In genomic region chr3:123499316-123499715, GRCh38 we compare ENCODE assay signal across 18 cellular contexts. TPM values are rescaled to one million over a fixed set of nuclear protein-coding genes. Genes with fewer than 3 reads are reported as not detected.
DNase-seq lines count a peak whose midpoint lies in the region; ATAC-seq and TF ChIP-seq lines count a peak whose summit lies in the region.
"Had no signal": no experiment of that assay in that cellular context is flagged by ENCODE, and none has a peak within 500 bp of the region (broad histone marks: within the 10 kb centered on the region; RNA-seq: fewer than 3 reads in every experiment).

No MANE protein-coding gene starts in this region.

- H3K27me3 ChIP-seq in MG63 (no peaks in the 10 kb centered on the region), esophagus muscularis mucosa (no peaks in the 10 kb centered on the region), lower lobe of right lung (ENCODE audit: low read depth) (no peaks in the 10 kb centered on the region)
- H3K27me3 ChIP-seq: hepatocyte, right lobe of liver, suprapubic skin had no signal

- H3K4me1 ChIP-seq in esophagus muscularis mucosa (peaks cover 0 to 40% (median 35%) of the 10 kb centered on the region in 4 donors), lower lobe of right lung (no peaks in the 10 kb centered on the region)
- H3K4me1 ChIP-seq: right lobe of liver, suprapubic skin had no signal

- TF ChIP-seq CTCF in AG10803 (conservative IDR thresholded peaks at IDR 0.05; ENCODE audit: low read length) (no peak), esophagus muscularis mucosa (IDR thresholded peaks at IDR 0.05) (no peak), lower lobe of right lung (IDR thresholded peaks at IDR 0.05) (no peak)

- intact Hi-C loops in esophagus muscularis mucosa (cut with DNase I) = loop anchor here (5.0 kb wide), 1 partner anchor 58 kb away; no protein-coding TSS in a partner anchor
- intact Hi-C loops in lower lobe of right lung (cut with DNase I) = no loop called here

- H3K27ac ChIP-seq in esophagus muscularis mucosa (replicated peaks in 1 of 4) (peak overlapping the region; percentile 34 to 60 (median 44)), lower lobe of right lung (no peak overlapping the region)
- H3K27ac ChIP-seq: hepatocyte, right lobe of liver, suprapubic skin had no signal

- no peak for ATAC-seq in lower lobe of right lung
- no peak for ATAC-seq in GM21423 (IDR thresholded peaks at IDR 0.05; ENCODE audit: unreplicated experiment)
- no peak for ATAC-seq in HG02840 (IDR thresholded peaks at IDR 0.05; ENCODE audit: low FRiP score, unreplicated experiment)
- ATAC-seq: right lobe of liver had no signal

- no peaks in the 10 kb centered on the region for H3K9me3 ChIP-seq in MG63
- no peaks in the 10 kb centered on the region for H3K9me3 ChIP-seq in esophagus muscularis mucosa
- H3K9me3 ChIP-seq in lower lobe of right lung = no peaks in the 10 kb centered on the region
- H3K9me3 ChIP-seq: right lobe of liver, suprapubic skin had no signal

- TF ChIP-seq EP300 in esophagus muscularis mucosa (IDR thresholded peaks at IDR 0.05) = no peak

- H3K4me3 ChIP-seq in AG10803 (ENCODE audit: low read length) (no peak overlapping the region), MG63 (no peak overlapping the region), esophagus muscularis mucosa (no peak overlapping the region), lower lobe of right lung (no peak overlapping the region)
- H3K4me3 ChIP-seq: hepatocyte, right lobe of liver, suprapubic skin had no signal

- DNase-seq in AG10803 (ENCODE audit: low read depth) (peak; percentile 60), MG63 (peak; percentile 28), esophagus muscularis mucosa (ENCODE audit: extremely low spot score) (no peak), non-pigmented ciliary epithelial cell (ENCODE audit: low read depth) (peak; percentile 17), lower lobe of right lung (no peak)
- DNase-seq in effector CD4-positive, alpha-beta T cell = no peak
- DNase-seq: activated CD4-positive, alpha-beta memory T cell treated with anti-CD3 and anti-CD28 coated beads, Interleukin-2, amount 10 ng/mL, durations not matched to agents 7 days and 5 days; activated T-cell treated with anti-CD3 and anti-CD28 coated beads, Interleukin-2, amount 50 U/mL, for 1 hour; DND-41; mesendoderm; naive B cell; NCI-H1694; NCI-H748 treated with DMSO at 0.1 percent for 48 hours; right lobe of liver had no signal

- WGBS in esophagus muscularis mucosa = 44% methylated on average over 3 of the region's 3 CpGs

- TF ChIP-seq POLR2A in esophagus muscularis mucosa (IDR thresholded peaks at IDR 0.05; ENCODE audit: low read depth) = no peak

- peaks cover 18% of the 10 kb centered on the region for H3K36me3 ChIP-seq in MG63
- H3K36me3 ChIP-seq in esophagus muscularis mucosa = peaks cover 0 to 30% (median 3%) of the 10 kb centered on the region in 4 donors
- peaks cover 45% of the 10 kb centered on the region for H3K36me3 ChIP-seq in lower lobe of right lung

RNA-seq across cellular contexts. Expression of gene ADCY5, which starts 50.4 kb away (rescaled TPM):
- not detected in 2 replicates for total RNA-seq in MG63 (2014; rRNA removed; shearing (Covaris generic); ENCODE audit: low replicate concordance)
- total RNA-seq in esophagus muscularis mucosa (100 to 1,000 TPM; 133 to 228 (median 189) TPM), lower lobe of right lung (5.6 TPM)
- total RNA-seq: activated CD4-positive, alpha-beta memory T cell treated with anti-CD3 and anti-CD28 coated beads, Interleukin-2, amount 10 ng/mL, durations not matched to agents 7 days and 5 days had no signal

Comparison
In these comparisons a context has a peak if more than half of its experiments do, and no peak if none do; other contexts are left out.
1. DNase-seq: peak in AG10803 (single experiment), MG63 (single experiment) and non-pigmented ciliary epithelial cell (single experiment); none in esophagus muscularis mucosa (single experiment), lower lobe of right lung (single experiment) and effector CD4-positive, alpha-beta T cell (single experiment).
2. RNA of gene ADCY5, which starts 50.4 kb away (total RNA-seq): 133 to 228 TPM in esophagus muscularis mucosa; 5.6 TPM in lower lobe of right lung (single experiment) and not detected in MG63; every median in the first group is over 10 times any median in the second.